In genomic region chr1:23684415-23684814, GRCh38 we compare ENCODE assay signal across 3 cellular contexts.
TF ChIP-seq lines count a peak whose summit lies in the region.

No MANE protein-coding gene starts in this region.

TF ChIP-seq in HepG2, 621 proteins besides CTCF, POLR2A, EP300 and RAD21:
- no peak for TF ChIP-seq RBFOX2 (IDR thresholded peaks at IDR 0.05; ENCODE audit: low read depth, low read length)
- TF ChIP-seq ZNF629 (CRISPR knock-in tag; conservative IDR thresholded peaks at IDR 0.05) = peak; percentile 93
- no peak for TF ChIP-seq ZNF766 (CRISPR knock-in tag; IDR thresholded peaks at IDR 0.05; ENCODE audit: borderline replicate concordance)
- peak; percentile 52; the same call in 1 of the 2 replicates for TF ChIP-seq CHD4 (IDR thresholded peaks at IDR 0.05; ENCODE audit: borderline replicate concordance, low read length)

TF ChIP-seq in GM12878, 131 proteins besides CTCF, POLR2A, EP300 and RAD21:
- 0 out of 2 replicates have a peak, but pooled peaks have one; percentile 30 for TF ChIP-seq LARP7 (IDR thresholded peaks at IDR 0.05)
- no peak for TF ChIP-seq BCL3 (IDR thresholded peaks at IDR 0.05; ENCODE audit: borderline replicate concordance, insufficient read depth, low read depth, low read length, poor library complexity, severe bottlenecking)
- TF ChIP-seq RFX5 (IDR thresholded peaks at IDR 0.05; ENCODE audit: low read depth, low read length) = no peak
- no peak for TF ChIP-seq IKZF1 (conservative IDR thresholded peaks at IDR 0.05)
- TF ChIP-seq CBX5 (IDR thresholded peaks at IDR 0.05; ENCODE audit: low read depth) = no peak

TF ChIP-seq in K562, 482 proteins besides CTCF, POLR2A, EP300 and RAD21 (continues in another document):
- TF ChIP-seq ZNF518B (CRISPR knock-in tag; IDR thresholded peaks at IDR 0.05) (no peak), ZZZ3 (IDR thresholded peaks at IDR 0.05) (no peak), NEUROD1 (IDR thresholded peaks at IDR 0.05; ENCODE audit: borderline replicate concordance, low read depth, low read length, partially characterized antibody) (no peak), ZNF165 (CRISPR knock-in tag; IDR thresholded peaks at IDR 0.05; ENCODE audit: borderline replicate concordance) (no peak), SRF (CRISPR knock-in tag; IDR thresholded peaks at IDR 0.05) (no peak), ZNF668 (CRISPR knock-in tag; IDR thresholded peaks at IDR 0.05) (no peak), SP1 (CRISPR knock-in tag; IDR thresholded peaks at IDR 0.05) (no peak), DLX4 (CRISPR knock-in tag; IDR thresholded peaks at IDR 0.05) (no peak), RBM17 (IDR thresholded peaks at IDR 0.05; ENCODE audit: borderline replicate concordance, low read depth, low read length) (no peak), BCOR (IDR thresholded peaks at IDR 0.05) (peak; percentile 95), ARID2 (IDR thresholded peaks at IDR 0.05) (no peak), CEBPG (CRISPR knock-in tag; IDR thresholded peaks at IDR 0.05) (no peak), CEBPG (tag; conservative IDR thresholded peaks at IDR 0.05 in 1 of 2, IDR thresholded peaks at IDR 0.05 in 1 of 2) (no peak), BRD9 (IDR thresholded peaks at IDR 0.05; ENCODE audit: low read depth, partially characterized antibody) (no peak), BMI1 (IDR thresholded peaks at IDR 0.05; ENCODE audit: low read length) (no peak), GTF2F1 (IDR thresholded peaks at IDR 0.05; ENCODE audit: low read depth, low read length) (no peak), SMARCA5 (IDR thresholded peaks at IDR 0.05) (peak; percentile 81; the same call in 1 of the 2 replicates), ZNF239 (CRISPR knock-in tag; IDR thresholded peaks at IDR 0.05) (no peak), FOS (IDR thresholded peaks at IDR 0.05; ENCODE audit: extremely low read depth, insufficient read length) (no peak), ZNF347 (CRISPR knock-in tag; IDR thresholded peaks at IDR 0.05; ENCODE audit: low read depth) (no peak), RAD51 (IDR thresholded peaks at IDR 0.05; ENCODE audit: borderline replicate concordance, low read depth) (no peak), SAP30 (IDR thresholded peaks at IDR 0.05; ENCODE audit: borderline replicate concordance, insufficient read depth, low read depth, low read length, poor library complexity, severe bottlenecking) (no peak), MEF2A (IDR thresholded peaks at IDR 0.05; ENCODE audit: control insufficient read depth, low read depth, low read length) (peak; percentile 62; the same call in 1 of the 2 replicates), MCM5 (IDR thresholded peaks at IDR 0.05; ENCODE audit: low read depth) (no peak), THAP7 (CRISPR knock-in tag; IDR thresholded peaks at IDR 0.05) (no peak), ZNF311 (CRISPR knock-in tag; IDR thresholded peaks at IDR 0.05) (no peak), SIRT6 (IDR thresholded peaks at IDR 0.05; ENCODE audit: low read depth, low read length) (no peak), NUFIP1 (IDR thresholded peaks at IDR 0.05; ENCODE audit: partially characterized antibody) (no peak), VEZF1 (CRISPR knock-in tag; IDR thresholded peaks at IDR 0.05) (no peak), ADNP (tag; IDR thresholded peaks at IDR 0.05) (peak; percentile 91), TBP (optimal IDR thresholded peaks at IDR 0.05; ENCODE audit: low read depth, low read length) (no peak), ESRRB (CRISPR knock-in tag; IDR thresholded peaks at IDR 0.05; ENCODE audit: borderline replicate concordance) (no peak), NR1H2 (CRISPR knock-in tag; IDR thresholded peaks at IDR 0.05) (no peak), HES1 (IDR thresholded peaks at IDR 0.05; ENCODE audit: low read depth) (no peak), RBM25 (IDR thresholded peaks at IDR 0.05; ENCODE audit: low read depth, low read length, severe bottlenecking) (peak; percentile 98), NR2C1 (IDR thresholded peaks at IDR 0.05) (no peak), NR2C1 (tag; IDR thresholded peaks at IDR 0.05) (no peak), ZNF24 (IDR thresholded peaks at IDR 0.05) (no peak), PHB2 (IDR thresholded peaks at IDR 0.05; ENCODE audit: low read depth) (no peak), TOE1 (IDR thresholded peaks at IDR 0.05; ENCODE audit: borderline replicate concordance) (no peak), TOE1 (CRISPR knock-in tag; IDR thresholded peaks at IDR 0.05; ENCODE audit: borderline replicate concordance, low read depth) (no peak), RCOR1 (IDR thresholded peaks at IDR 0.05; ENCODE audit: borderline replicate concordance in 1 of 2, low read depth in 2 of 2, low read length in 2 of 2) (peak in 1 of 2 experiments; percentile 85; a peak in 2 of 4 replicates), NR3C1 (CRISPR knock-in tag; IDR thresholded peaks at IDR 0.05) (no peak), FIP1L1 (IDR thresholded peaks at IDR 0.05; ENCODE audit: low read depth, low read length, poor library complexity, severe bottlenecking) (no peak), ERF (CRISPR knock-in tag; IDR thresholded peaks at IDR 0.05) (no peak), HDAC2 (IDR thresholded peaks at IDR 0.05) (peak; percentile 84), ZNF584 (CRISPR knock-in tag; IDR thresholded peaks at IDR 0.05; ENCODE audit: low read depth) (no peak), TARDBP (IDR thresholded peaks at IDR 0.05) (no peak), TCF7 (IDR thresholded peaks at IDR 0.05; ENCODE audit: borderline replicate concordance) (no peak), LEF1 (IDR thresholded peaks at IDR 0.05) (no peak), CC2D1A (IDR thresholded peaks at IDR 0.05) (no peak), HLTF (IDR thresholded peaks at IDR 0.05) (no peak), GTF2A2 (tag; IDR thresholded peaks at IDR 0.05) (no peak), KDM1A (IDR thresholded peaks at IDR 0.05) (peak; percentile 75 to 91), MYC (IDR thresholded peaks at IDR 0.05; ENCODE audit: low read depth, low read length) (no peak), MYC (CRISPR knock-in tag; IDR thresholded peaks at IDR 0.05; ENCODE audit: borderline replicate concordance, low read depth) (no peak), ZNF174 (CRISPR knock-in tag; IDR thresholded peaks at IDR 0.05) (no peak), ZNF282 (CRISPR knock-in tag; IDR thresholded peaks at IDR 0.05) (no peak), PHF20 (IDR thresholded peaks at IDR 0.05; ENCODE audit: partially characterized antibody) (peak; percentile 37), SP2 (IDR thresholded peaks at IDR 0.05; ENCODE audit: extremely low read depth, low read depth, low read length, poor library complexity, severe bottlenecking) (no peak), ZKSCAN3 (CRISPR knock-in tag; IDR thresholded peaks at IDR 0.05) (no peak), RBM39 (optimal IDR thresholded peaks at IDR 0.05; ENCODE audit: low read depth, low read length) (no peak), CBX3 (IDR thresholded peaks at IDR 0.05; ENCODE audit: borderline replicate concordance in 1 of 2, low read length in 2 of 2) (peak in 1 of 2 experiments; percentile 84; a peak in 1 of 3 replicates), MCM3 (IDR thresholded peaks at IDR 0.05) (no peak), FOXP1 (CRISPR knock-in tag; IDR thresholded peaks at IDR 0.05) (no peak), TEAD4 (IDR thresholded peaks at IDR 0.05; ENCODE audit: low read length) (no peak), TEAD4 (CRISPR knock-in tag; IDR thresholded peaks at IDR 0.05; ENCODE audit: borderline replicate concordance) (no peak), HDGF (IDR thresholded peaks at IDR 0.05) (no peak)
- TF ChIP-seq, protein P1, sequence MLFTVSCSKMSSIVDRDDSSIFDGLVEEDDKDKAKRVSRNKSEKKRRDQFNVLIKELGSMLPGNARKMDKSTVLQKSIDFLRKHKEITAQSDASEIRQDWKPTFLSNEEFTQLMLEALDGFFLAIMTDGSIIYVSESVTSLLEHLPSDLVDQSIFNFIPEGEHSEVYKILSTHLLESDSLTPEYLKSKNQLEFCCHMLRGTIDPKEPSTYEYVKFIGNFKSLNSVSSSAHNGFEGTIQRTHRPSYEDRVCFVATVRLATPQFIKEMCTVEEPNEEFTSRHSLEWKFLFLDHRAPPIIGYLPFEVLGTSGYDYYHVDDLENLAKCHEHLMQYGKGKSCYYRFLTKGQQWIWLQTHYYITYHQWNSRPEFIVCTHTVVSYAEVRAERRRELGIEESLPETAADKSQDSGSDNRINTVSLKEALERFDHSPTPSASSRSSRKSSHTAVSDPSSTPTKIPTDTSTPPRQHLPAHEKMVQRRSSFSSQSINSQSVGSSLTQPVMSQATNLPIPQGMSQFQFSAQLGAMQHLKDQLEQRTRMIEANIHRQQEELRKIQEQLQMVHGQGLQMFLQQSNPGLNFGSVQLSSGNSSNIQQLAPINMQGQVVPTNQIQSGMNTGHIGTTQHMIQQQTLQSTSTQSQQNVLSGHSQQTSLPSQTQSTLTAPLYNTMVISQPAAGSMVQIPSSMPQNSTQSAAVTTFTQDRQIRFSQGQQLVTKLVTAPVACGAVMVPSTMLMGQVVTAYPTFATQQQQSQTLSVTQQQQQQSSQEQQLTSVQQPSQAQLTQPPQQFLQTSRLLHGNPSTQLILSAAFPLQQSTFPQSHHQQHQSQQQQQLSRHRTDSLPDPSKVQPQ (CRISPR knock-in tag; IDR thresholded peaks at IDR 0.05; ENCODE audit: borderline replicate concordance) = no peak
- TF ChIP-seq, protein P2, sequence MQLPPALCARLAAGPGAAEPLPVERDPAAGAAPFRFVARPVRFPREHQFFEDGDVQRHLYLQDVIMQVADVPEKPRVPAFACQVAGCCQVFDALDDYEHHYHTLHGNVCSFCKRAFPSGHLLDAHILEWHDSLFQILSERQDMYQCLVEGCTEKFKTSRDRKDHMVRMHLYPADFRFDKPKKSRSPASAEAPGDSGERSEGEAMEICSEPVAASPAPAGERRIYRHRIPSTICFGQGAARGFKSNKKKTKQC (CRISPR knock-in tag; IDR thresholded peaks at IDR 0.05) = no peak
- TF ChIP-seq, protein P3, sequence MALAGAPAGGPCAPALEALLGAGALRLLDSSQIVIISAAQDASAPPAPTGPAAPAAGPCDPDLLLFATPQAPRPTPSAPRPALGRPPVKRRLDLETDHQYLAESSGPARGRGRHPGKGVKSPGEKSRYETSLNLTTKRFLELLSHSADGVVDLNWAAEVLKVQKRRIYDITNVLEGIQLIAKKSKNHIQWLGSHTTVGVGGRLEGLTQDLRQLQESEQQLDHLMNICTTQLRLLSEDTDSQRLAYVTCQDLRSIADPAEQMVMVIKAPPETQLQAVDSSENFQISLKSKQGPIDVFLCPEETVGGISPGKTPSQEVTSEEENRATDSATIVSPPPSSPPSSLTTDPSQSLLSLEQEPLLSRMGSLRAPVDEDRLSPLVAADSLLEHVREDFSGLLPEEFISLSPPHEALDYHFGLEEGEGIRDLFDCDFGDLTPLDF (CRISPR knock-in tag; IDR thresholded peaks at IDR 0.05) = no peak
- TF ChIP-seq, protein P4, sequence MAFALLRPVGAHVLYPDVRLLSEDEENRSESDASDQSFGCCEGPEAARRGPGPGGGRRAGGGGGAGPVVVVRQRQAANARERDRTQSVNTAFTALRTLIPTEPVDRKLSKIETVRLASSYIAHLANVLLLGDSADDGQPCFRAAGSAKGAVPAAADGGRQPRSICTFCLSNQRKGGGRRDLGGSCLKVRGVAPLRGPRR (CRISPR knock-in tag; IDR thresholded peaks at IDR 0.05) = no peak
